In genomic region chr2:222703866-222704265, GRCh38 we compare ENCODE assay signal across 26 cellular contexts. TPM values are rescaled to one million over a fixed set of nuclear protein-coding genes. Genes with fewer than 3 reads are reported as not detected.
DNase-seq lines count a peak whose midpoint lies in the region; ATAC-seq and TF ChIP-seq lines count a peak whose summit lies in the region.
"Had no signal": no experiment of that assay in that cellular context is flagged by ENCODE, and none has a peak within 500 bp of the region (broad histone marks: within the 10 kb centered on the region; RNA-seq: fewer than 3 reads in every experiment).

No MANE protein-coding gene starts in this region.

- intact Hi-C loops in left colon (cut with DNase I, micrococcal nuclease) (loop anchor here in 1 of 2 donors (10.0 kb wide), 1 partner anchor 91 kb away; no protein-coding TSS in a partner anchor), prostate gland (cut with DNase I) (loop anchor here (5.0 to 10.0 kb wide), 2 partner anchors 91 to 203 kb away; no protein-coding TSS in a partner anchor)

- no peak overlapping the region for H3K27ac ChIP-seq in prostate gland
- H3K27ac ChIP-seq: C4-2B, epithelial cell of prostate, skin epidermis, testis had no signal

- H3K9me3 ChIP-seq in MG63 (no peaks in the 10 kb centered on the region), prostate gland (no peaks in the 10 kb centered on the region)
- H3K9me3 ChIP-seq: testis had no signal

- H3K36me3 ChIP-seq in MG63, result no peaks in the 10 kb centered on the region
- H3K36me3 ChIP-seq in prostate gland, result no peaks in the 10 kb centered on the region

- no peak for TF ChIP-seq CTCF in prostate gland (IDR thresholded peaks at IDR 0.05)

- ATAC-seq in left colon (peak; percentile 63), GM19452 (IDR thresholded peaks at IDR 0.05; ENCODE audit: unreplicated experiment) (no peak)
- ATAC-seq: natural killer cell treated with Interleukin-12 subunit alpha and Interleukin-12 subunit beta and Interleukin-15 and Interleukin-18, amount 100 ng/mL, for 72 hours had no signal

- no peaks in the 10 kb centered on the region for H3K4me1 ChIP-seq in prostate gland (replicated peaks)
- H3K4me1 ChIP-seq: testis had no signal

- no peaks in the 10 kb centered on the region for H3K27me3 ChIP-seq in MG63
- no peaks in the 10 kb centered on the region for H3K27me3 ChIP-seq in prostate gland (replicated peaks; ENCODE audit: insufficient read depth)
- H3K27me3 ChIP-seq: testis had no signal

- no peak for TF ChIP-seq POLR2A in prostate gland (IDR thresholded peaks at IDR 0.05)

- 58% methylated on average over 4 of the region's 4 CpGs for WGBS in prostate gland

- DNase-seq in AG08395 (ENCODE audit: low spot score) (peak; percentile 22), MG63 (peak; percentile 44), dedifferentiated amniotic fluid mesenchymal stem cell (ENCODE audit: extremely low spot score) (peak; percentile 81), left colon (no peak), NCI-H1092 (lab: John Stamatoyannopoulos, UW) (no peak), prostate gland (ENCODE audit: low spot score) (no peak)
- no peak for DNase-seq in stimulated activated CD4-positive, alpha-beta T cell treated with anti-CD3 and anti-CD28 coated beads, Interleukin-1b, Interleukin-23, amount 100 ng/mL, for 48 hours
- DNase-seq: activated CD4-positive, alpha-beta T cell treated with anti-CD3 and anti-CD28 coated beads, Interleukin-2, amount 50 U/mL, for 4 hours; activated T-cell treated with anti-CD3 and anti-CD28 coated beads for 4 hours; dermis blood vessel endothelial cell; H7; hippocampal formation; MV-4-11; NCI-H2081; NCI-H510A treated with DMSO at 0.1 percent for 48 hours; stimulated activated CD8-positive, alpha-beta memory T cell treated with anti-CD3 and anti-CD28 coated beads, Interleukin-4, amount 100 ng/mL, for 48 hours; SW 1271; testis had no signal

- H3K4me3 ChIP-seq in MG63 (no peak overlapping the region), prostate gland (no peak overlapping the region)
- H3K4me3 ChIP-seq: skin epidermis, testis had no signal

RNA-seq across cellular contexts. Expression of gene MOGAT1, which starts 32.4 kb away (rescaled TPM):
- not detected in 2 replicates for total RNA-seq in MG63 (2014; rRNA removed; shearing (Covaris generic); ENCODE audit: low replicate concordance)
- total RNA-seq in left colon (under 1 TPM in 1 of 2 donors, not detected in 1; 0.25 TPM), prostate gland (not detected)
- total RNA-seq: A172; dermis blood vessel endothelial cell; H7; kidney epithelial cell; natural killer cell treated with Interleukin-12 subunit alpha and Interleukin-12 subunit beta and Interleukin-15 and Interleukin-18, amount 100 ng/mL, for 72 hours; posterior vena cava; testis had no signal

RNA-seq across cellular contexts. Expression of gene FARSB, which starts 48.0 kb away (rescaled TPM):
- total RNA-seq in MG63 (2014; rRNA removed; shearing (Covaris generic); ENCODE audit: low replicate concordance), result 8.9 and 11.0 TPM in 2 replicates
- total RNA-seq in left colon (10 to 100 TPM; 19.2 to 27.3 TPM), prostate gland (10 to 100 TPM; 11.9 to 16.2 TPM)

Comparison
In these comparisons a context has a peak if more than half of its experiments do, and no peak if none do; other contexts are left out.
1. DNase-seq: peak in AG08395 (single experiment), MG63 (single experiment) and dedifferentiated amniotic fluid mesenchymal stem cell (single experiment); none in left colon (0 of 2), stimulated activated CD4-positive, alpha-beta T cell treated with anti-CD3 and anti-CD28 coated beads, Interleukin-1b, Interleukin-23, amount 100 ng/mL, for 48 hours (single experiment), NCI-H1092 (single experiment) and prostate gland (single experiment).